1 cellular context compared by ENCODE assay signal in the genomic region with DNA sequence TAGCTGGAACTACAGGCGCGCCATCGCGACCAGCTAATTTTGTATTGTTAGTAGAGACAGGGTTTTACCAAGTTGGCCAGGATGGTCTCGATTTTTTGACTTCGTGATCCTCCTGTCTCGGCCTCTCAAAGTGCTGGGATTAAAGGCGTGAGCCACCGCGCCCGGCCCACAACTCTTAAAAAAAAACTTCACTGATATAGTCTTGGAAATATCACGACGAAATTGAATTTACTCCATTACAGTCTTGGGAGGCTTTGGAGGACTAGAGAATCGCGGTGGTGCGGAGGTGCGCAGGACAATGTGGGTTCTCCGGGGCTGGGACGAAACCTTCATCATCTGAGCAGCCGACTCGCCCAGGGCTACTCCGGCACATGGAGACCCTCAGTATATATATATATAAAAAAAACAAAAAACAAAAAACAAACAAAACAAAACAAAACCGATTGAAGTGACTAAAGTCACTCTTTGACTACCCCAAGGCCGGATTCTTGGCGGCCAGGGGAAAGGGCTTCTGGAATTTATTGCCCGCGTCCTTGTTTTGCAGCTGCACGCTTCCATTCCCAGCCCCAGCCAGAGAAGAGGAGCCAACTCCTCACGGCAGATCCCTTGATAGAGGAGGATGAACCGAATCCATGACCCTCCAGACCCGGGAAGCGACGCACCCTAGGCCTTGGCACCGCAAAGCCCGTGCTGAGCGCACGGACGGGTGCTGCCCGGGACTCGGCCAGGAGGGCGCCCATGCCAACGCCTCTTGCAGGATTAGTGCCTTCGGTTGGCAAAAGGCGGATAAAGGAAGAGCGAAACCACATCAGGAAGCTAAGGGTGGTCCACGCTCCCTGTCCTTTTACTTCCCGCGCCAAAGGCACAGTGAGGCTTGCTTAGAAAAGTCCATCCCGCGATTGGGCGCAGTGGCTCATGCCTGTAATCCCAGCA.
TF ChIP-seq lines count a peak whose summit lies in the region.

No MANE protein-coding gene starts in this region.

TF ChIP-seq in endothelial cell of umbilical vein, 7 proteins besides CTCF, POLR2A, EP300 and RAD21:
- TF ChIP-seq FOS (IDR thresholded peaks at IDR 0.05; ENCODE audit: borderline replicate concordance, insufficient read depth, low read length) (no peak), EZH2 (IDR thresholded peaks at IDR 0.05; ENCODE audit: borderline replicate concordance, low read depth, low read length, severe bottlenecking) (peak; percentile 43)
TF ChIP-seq in endothelial cell of umbilical vein: peak in this region for 1.
